12 cellular contexts compared by ENCODE assay signal in genomic region chr3:182937293-182938051, GRCh38. TPM values are rescaled to one million over a fixed set of nuclear protein-coding genes. Genes with fewer than 3 reads are reported as not detected.
DNase-seq lines count a peak whose midpoint lies in the region; ATAC-seq, FAIRE-seq and TF ChIP-seq lines count a peak whose summit lies in the region.
"Had no signal": no experiment of that assay in that cellular context is flagged by ENCODE, and none has a peak within 500 bp of the region (broad histone marks: within the 10 kb centered on the region; RNA-seq: fewer than 3 reads in every experiment).

No MANE protein-coding gene starts in this region.

- TF ChIP-seq EP300 in stomach (IDR thresholded peaks at IDR 0.05): no peak

- peaks cover 3% of the 10 kb centered on the region for H3K9me3 Mint-ChIP-seq in activated T-cell treated with anti-CD3 and anti-CD28 coated beads, Interleukin-2, amount 50 U/mL, for 24 hours
- H3K9me3 Mint-ChIP-seq in naive B cell: peaks cover 0 to 9% (median 5%) of the 10 kb centered on the region in 7 donors

- peaks cover 0 to 9% (median 0%) of the 10 kb centered on the region in 4 donors for H3K36me3 ChIP-seq in stomach
- H3K36me3 ChIP-seq: WERI-Rb-1 had no signal

- H3K27me3 ChIP-seq in stomach: no peaks in the 10 kb centered on the region

- H3K4me3 ChIP-seq in stomach: no peak overlapping the region
- H3K4me3 ChIP-seq: GM23248 had no signal

- WGBS in stomach, 5 donors: 61 to 69% (median 67%) methylated on average over 3 of the region's 3 CpGs

- H3K9me3 ChIP-seq in stomach: peaks cover 0 to 6% (median 5%) of the 10 kb centered on the region in 4 donors

- peaks cover 47% of the 10 kb centered on the region for H3K4me1 Mint-ChIP-seq in activated T-cell treated with anti-CD3 and anti-CD28 coated beads, Interleukin-2, amount 50 U/mL, for 24 hours (ENCODE audit: low read depth)
- H3K4me1 Mint-ChIP-seq in naive B cell: peaks cover 0 to 12% (median 6%) of the 10 kb centered on the region in 3 donors

- H3K27me3 Mint-ChIP-seq in activated T-cell treated with anti-CD3 and anti-CD28 coated beads, Interleukin-2, amount 50 U/mL, for 24 hours: no peaks in the 10 kb centered on the region
- H3K27me3 Mint-ChIP-seq in naive B cell: no peaks in the 10 kb centered on the region

- H3K4me1 ChIP-seq in stomach: peaks cover 0 to 5% (median 2%) of the 10 kb centered on the region in 4 donors

- TF ChIP-seq CTCF in stomach (IDR thresholded peaks at IDR 0.05): no peak

- ATAC-seq in HG02759 (IDR thresholded peaks at IDR 0.05; ENCODE audit: unreplicated experiment) (peak; percentile 88), naive B cell (ENCODE audit: low read depth in 2 of 2) (peak; percentile 25 to 27)

- H3K27ac Mint-ChIP-seq in activated T-cell treated with anti-CD3 and anti-CD28 coated beads, Interleukin-2, amount 50 U/mL, for 24 hours: peak overlapping the region; percentile 14
- H3K27ac Mint-ChIP-seq in naive B cell: peak overlapping the region in 1 of 6 donors; percentile 26

- H3K4me3 Mint-ChIP-seq in activated T-cell treated with anti-CD3 and anti-CD28 coated beads, Interleukin-2, amount 50 U/mL, for 24 hours: no peak overlapping the region
- peak overlapping the region in 1 of 8 donors; percentile 57 for H3K4me3 Mint-ChIP-seq in naive B cell

- no peak overlapping the region for H3K27ac ChIP-seq in stomach
- H3K27ac ChIP-seq: GM23248, WERI-Rb-1 had no signal

- no peak for DNase-seq in activated T-cell treated with anti-CD3 and anti-CD28 coated beads, Interleukin-2, amount 50 U/mL, for 24 hours
- DNase-seq in activated T-cell treated with anti-CD3 and anti-CD28 coated beads for 4 hours (no peak), NAMALWA (ENCODE audit: low spot score) (peak; percentile 68), naive B cell (no peak), stomach (no peak), RCC 7860 (ENCODE audit: low spot score) (no peak)
- DNase-seq in stimulated activated CD4-positive, alpha-beta T cell treated with anti-CD3 and anti-CD28 coated beads, Interleukin-12 subunit alpha, Interleukin-12 subunit beta, amount 100 ng/mL, for 4 hours: no peak
- DNase-seq: glutamatergic neuron, GM23248, NCI-H345, WERI-Rb-1 had no signal

- no peak for FAIRE-seq in RCC 7860 (lab: Jason Lieb, UNC)

- intact Hi-C loops in stomach (cut with DNase I; ENCODE audit: low total_unique reads): no loop called here

- no peak for TF ChIP-seq POLR2A in stomach (IDR thresholded peaks at IDR 0.05)

- H3K36me3 Mint-ChIP-seq in activated T-cell treated with anti-CD3 and anti-CD28 coated beads, Interleukin-2, amount 50 U/mL, for 24 hours (ENCODE audit: low read depth): peaks cover 19% of the 10 kb centered on the region
- peaks cover 0 to under 1% of the 10 kb centered on the region in 2 donors for H3K36me3 Mint-ChIP-seq in naive B cell

RNA-seq across cellular contexts. Expression of gene DCUN1D1, which starts 42.9 kb away (rescaled TPM):
- 10 to 100 TPM; 19.0 to 29.6 (median 24.6) TPM for polyA plus RNA-seq in naive B cell (ENCODE audit: low read depth in 6 of 6)
- 10 to 100 TPM; 10.4 to 56.4 (median 21.3) TPM for total RNA-seq in stomach
- polyA plus RNA-seq in stomach: 10 to 100 TPM in 2 of 3 donors, 1 to 10 TPM in 1; 7.0 to 12.8 (median 10.6) TPM
